Comparison of ENCODE assay signal across 1 cellular context in the genomic region with DNA sequence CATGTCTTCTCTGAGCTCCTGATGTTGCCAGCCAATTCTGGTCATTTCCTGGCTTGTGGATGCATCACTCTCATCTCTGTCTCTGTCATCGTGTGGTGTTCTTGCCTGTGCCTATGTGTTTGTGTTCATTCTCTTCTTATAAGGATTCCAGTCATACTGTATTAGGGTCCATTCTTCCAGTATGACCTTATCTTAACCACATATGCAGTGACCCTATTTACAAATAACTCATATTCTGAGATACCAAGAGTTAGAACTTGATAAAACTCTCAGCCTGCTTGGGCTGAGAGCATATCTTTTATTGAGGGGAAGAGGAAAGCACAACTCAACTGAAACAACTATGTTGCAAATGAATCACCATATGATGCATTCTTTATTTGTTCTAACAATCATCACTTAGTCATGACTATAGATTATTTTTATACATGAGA.
A peak's percentile ranks its signal among the peaks of the same experiment; 100 is the strongest.
TF ChIP-seq lines count a peak whose summit lies in the region.

No MANE protein-coding gene starts in this region.

TF ChIP-seq in IMR-90, 13 proteins besides CTCF, POLR2A, EP300 and RAD21 (continued from another document):
- TF ChIP-seq, protein P1, sequence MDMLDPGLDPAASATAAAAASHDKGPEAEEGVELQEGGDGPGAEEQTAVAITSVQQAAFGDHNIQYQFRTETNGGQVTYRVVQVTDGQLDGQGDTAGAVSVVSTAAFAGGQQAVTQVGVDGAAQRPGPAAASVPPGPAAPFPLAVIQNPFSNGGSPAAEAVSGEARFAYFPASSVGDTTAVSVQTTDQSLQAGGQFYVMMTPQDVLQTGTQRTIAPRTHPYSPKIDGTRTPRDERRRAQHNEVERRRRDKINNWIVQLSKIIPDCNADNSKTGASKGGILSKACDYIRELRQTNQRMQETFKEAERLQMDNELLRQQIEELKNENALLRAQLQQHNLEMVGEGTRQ (IDR thresholded peaks at IDR 0.05; ENCODE audit: low read depth, low read length), result peak; percentile 75
- TF ChIP-seq MAZ (IDR thresholded peaks at IDR 0.05; ENCODE audit: borderline replicate concordance, low read depth, low read length) (no peak), BHLHE40 (IDR thresholded peaks at IDR 0.05; ENCODE audit: low read depth, low read length) (peak; percentile 13; the same call in 1 of the 2 replicates), CHD1 (IDR thresholded peaks at IDR 0.05; ENCODE audit: low read depth, low read length) (no peak)
